In genomic region chr22:33296941-33297340, GRCh38 we compare ENCODE assay signal across 31 cellular contexts.
"Had no signal": no experiment of that assay in that cellular context is flagged by ENCODE, and none has a peak within 500 bp of the region (broad histone marks: within the 10 kb centered on the region; RNA-seq: fewer than 3 reads in every experiment).

No MANE protein-coding gene starts in this region.

- ATAC-seq: activated T-cell treated with anti-CD3 and anti-CD28 coated beads, Interleukin-2, amount 50 U/mL, for 4 hours; K562; Right ventricle myocardium inferior; SK-N-SH treated with all-trans-retinoic acid at 6 μM for 48 hours; T-cell had no signal

- H3K36me3 ChIP-seq: brain microvascular endothelial cell had no signal

- H3K27me3 ChIP-seq: brain microvascular endothelial cell had no signal

- DNase-seq: activated B cell treated with CpG ODN at 0.5 μM for 24 hours; activated CD4-positive, alpha-beta memory T cell treated with anti-CD3 and anti-CD28 coated beads for 36 hours; activated CD4-positive, alpha-beta T cell treated with anti-CD3 and anti-CD28 coated beads for 4 hours; activated CD4-positive, alpha-beta T cell treated with anti-CD3 and anti-CD28 coated beads, Interleukin-2, amount 50 U/mL, for 1 hour; activated CD4-positive, CD25-positive, alpha-beta regulatory T cell treated with anti-CD3 and anti-CD28 coated beads, Interleukin-2, amount 50 U/mL, for 72 hours; activated CD8-positive, alpha-beta memory T cell treated with anti-CD3 and anti-CD28 coated beads, Interleukin-2, amount 50 U/mL, for 4 hours; activated naive CD4-positive, alpha-beta T cell treated with anti-CD3 and anti-CD28 coated beads, Interleukin-2, amount 50 U/mL, for 16 hours; activated naive CD8-positive, alpha-beta T cell treated with anti-CD3 and anti-CD28 coated beads for 36 hours; activated T-cell treated with anti-CD3 and anti-CD28 coated beads for 4 hours; activated T-cell treated with anti-CD3 and anti-CD28 coated beads, Interleukin-2, amount 50 U/mL, for 4 hours; amniotic stem cell; aorta; brain microvascular endothelial cell; central memory CD4-positive, alpha-beta T cell; NCI-H1105; NCI-H1417 treated with DMSO at 0.1 percent for 48 hours; NCI-H187 treated with DMSO at 0.1 percent for 48 hours; NCI-H226; NCI-H446 treated with DMSO at 0.1 percent for 48 hours; NCI-H524; PC-9; SIG-M5; T-cell; T-helper 2 cell; T-helper 9 cell had no signal

- H3K4me1 Mint-ChIP-seq: activated naive CD8-positive, alpha-beta T cell treated with anti-CD3 and anti-CD28 coated beads for 36 hours; T-cell had no signal

- H3K27me3 Mint-ChIP-seq: activated B cell treated with CpG ODN at 0.5 μM for 24 hours; activated CD4-positive, alpha-beta memory T cell treated with anti-CD3 and anti-CD28 coated beads for 36 hours; activated naive CD8-positive, alpha-beta T cell treated with anti-CD3 and anti-CD28 coated beads for 36 hours; T-cell had no signal

- H3K9me3 Mint-ChIP-seq: activated B cell treated with CpG ODN at 0.5 μM for 24 hours; activated CD4-positive, alpha-beta memory T cell treated with anti-CD3 and anti-CD28 coated beads for 36 hours; activated naive CD8-positive, alpha-beta T cell treated with anti-CD3 and anti-CD28 coated beads for 36 hours; activated T-cell treated with anti-CD3 and anti-CD28 coated beads, Interleukin-2, amount 50 U/mL, for 4 hours; activated T-helper 1 cell treated with anti-CD3 and anti-CD28 coated beads, Interleukin-12 subunit alpha, Interleukin-12 subunit beta, Interleukin-2, Interleukin-4 antibody, amounts not matched to agents 30 ng/mL and 10 ng/mL and 1 ng/mL, durations not matched to agents 14 hours and 24 hours and 36 hours; T-cell had no signal

- H3K4me2 ChIP-seq: PC-9 had no signal

- H3K4me3 Mint-ChIP-seq: activated B cell treated with CpG ODN at 0.5 μM for 24 hours; activated CD4-positive, alpha-beta memory T cell treated with anti-CD3 and anti-CD28 coated beads for 36 hours; activated naive CD8-positive, alpha-beta T cell treated with anti-CD3 and anti-CD28 coated beads for 36 hours; activated T-cell treated with anti-CD3 and anti-CD28 coated beads, Interleukin-2, amount 50 U/mL, for 4 hours; activated T-helper 1 cell treated with anti-CD3 and anti-CD28 coated beads, Interleukin-12 subunit alpha, Interleukin-12 subunit beta, Interleukin-2, Interleukin-4 antibody, amounts not matched to agents 30 ng/mL and 10 ng/mL and 1 ng/mL, durations not matched to agents 14 hours and 24 hours and 36 hours; T-cell had no signal

- H3K27ac Mint-ChIP-seq: activated B cell treated with CpG ODN at 0.5 μM for 24 hours; activated CD4-positive, alpha-beta memory T cell treated with anti-CD3 and anti-CD28 coated beads for 36 hours; activated naive CD8-positive, alpha-beta T cell treated with anti-CD3 and anti-CD28 coated beads for 36 hours; activated T-helper 1 cell treated with anti-CD3 and anti-CD28 coated beads, Interleukin-12 subunit alpha, Interleukin-12 subunit beta, Interleukin-2, Interleukin-4 antibody, amounts not matched to agents 30 ng/mL and 10 ng/mL and 1 ng/mL, durations not matched to agents 14 hours and 24 hours and 36 hours; T-cell had no signal

- H3K4me3 ChIP-seq: K562, PC-9 had no signal

- H3K36me3 Mint-ChIP-seq: activated CD4-positive, alpha-beta memory T cell treated with anti-CD3 and anti-CD28 coated beads for 36 hours; activated naive CD8-positive, alpha-beta T cell treated with anti-CD3 and anti-CD28 coated beads for 36 hours; T-cell had no signal

- H3K27ac ChIP-seq: brain microvascular endothelial cell, PC-9, RWPE1, VCaP had no signal

- H2AFZ ChIP-seq: PC-9 had no signal
